Comparison of ENCODE assay signal across 9 cellular contexts in genomic region chr14:57182760-57183503, GRCh38.
DNase-seq lines count a peak whose midpoint lies in the region; ATAC-seq and TF ChIP-seq lines count a peak whose summit lies in the region.
"Had no signal": no experiment of that assay in that cellular context is flagged by ENCODE, and none has a peak within 500 bp of the region (broad histone marks: within the 10 kb centered on the region; RNA-seq: fewer than 3 reads in every experiment).

No MANE protein-coding gene starts in this region.

- H3K36me3 Mint-ChIP-seq in activated naive CD4-positive, alpha-beta T cell treated with anti-CD3 and anti-CD28 coated beads, Interleukin-2, amount 10 ng/mL, durations not matched to agents 7 days and 5 days, result no peaks in the 10 kb centered on the region
- H3K36me3 Mint-ChIP-seq in CD8-positive, alpha-beta memory T cell, result no peaks in the 10 kb centered on the region
- H3K36me3 Mint-ChIP-seq: activated naive CD8-positive, alpha-beta T cell treated with anti-CD3 and anti-CD28 coated beads, Interleukin-2, amount 10 ng/mL, durations not matched to agents 7 days and 5 days had no signal

- no peak overlapping the region for H2AFZ ChIP-seq in Loucy (ENCODE audit: low read length)

- no peak overlapping the region for H3K27ac Mint-ChIP-seq in activated naive CD4-positive, alpha-beta T cell treated with anti-CD3 and anti-CD28 coated beads, Interleukin-2, amount 10 ng/mL, durations not matched to agents 7 days and 5 days
- H3K27ac Mint-ChIP-seq in CD8-positive, alpha-beta memory T cell, result no peak overlapping the region
- H3K27ac Mint-ChIP-seq: activated naive CD8-positive, alpha-beta T cell treated with anti-CD3 and anti-CD28 coated beads, Interleukin-2, amount 10 ng/mL, durations not matched to agents 7 days and 5 days had no signal

- H3K4me1 Mint-ChIP-seq in activated naive CD4-positive, alpha-beta T cell treated with anti-CD3 and anti-CD28 coated beads, Interleukin-2, amount 10 ng/mL, durations not matched to agents 7 days and 5 days, result no peaks in the 10 kb centered on the region
- no peaks in the 10 kb centered on the region for H3K4me1 Mint-ChIP-seq in CD8-positive, alpha-beta memory T cell
- H3K4me1 Mint-ChIP-seq: activated naive CD8-positive, alpha-beta T cell treated with anti-CD3 and anti-CD28 coated beads, Interleukin-2, amount 10 ng/mL, durations not matched to agents 7 days and 5 days had no signal

- H3K27ac ChIP-seq in lung (ENCODE audit: low read depth in 1 of 2, low read length in 1 of 2), result no peak overlapping the region
- no peak overlapping the region for H3K27ac ChIP-seq in CD8-positive, alpha-beta memory T cell (ENCODE audit: low read depth, low read length)

- no peak overlapping the region for H3K4me2 ChIP-seq in Loucy (ENCODE audit: low read depth, low read length, poor library complexity, severe bottlenecking)

- H3K9me3 Mint-ChIP-seq in activated naive CD4-positive, alpha-beta T cell treated with anti-CD3 and anti-CD28 coated beads, Interleukin-2, amount 10 ng/mL, durations not matched to agents 7 days and 5 days, result no peaks in the 10 kb centered on the region
- H3K9me3 Mint-ChIP-seq in CD8-positive, alpha-beta memory T cell, result no peaks in the 10 kb centered on the region
- H3K9me3 Mint-ChIP-seq: activated naive CD8-positive, alpha-beta T cell treated with anti-CD3 and anti-CD28 coated beads, Interleukin-2, amount 10 ng/mL, durations not matched to agents 7 days and 5 days had no signal

- H3K27me3 Mint-ChIP-seq in activated naive CD4-positive, alpha-beta T cell treated with anti-CD3 and anti-CD28 coated beads, Interleukin-2, amount 10 ng/mL, durations not matched to agents 7 days and 5 days, result peaks cover 9% of the 10 kb centered on the region
- peaks cover 9 to 26% of the 10 kb centered on the region in 2 donors for H3K27me3 Mint-ChIP-seq in CD8-positive, alpha-beta memory T cell

- no peaks in the 10 kb centered on the region for H3K9me2 ChIP-seq in Loucy (replicated peaks; ENCODE audit: low read depth, low read length)

- no peak overlapping the region for H3K9ac ChIP-seq in Loucy (ENCODE audit: low read depth, low read length, poor library complexity, severe bottlenecking)

- DNase-seq in G401 (ENCODE audit: low spot score) (peak; percentile 40), UCSD-AML1 (lab: John Stamatoyannopoulos, UW; ENCODE audit: unreplicated experiment) (peak; percentile 13), lung (ENCODE audit: low spot score) (no peak)
- DNase-seq in activated naive CD4-positive, alpha-beta T cell treated with anti-CD3 and anti-CD28 coated beads, Interleukin-2, amount 10 ng/mL, durations not matched to agents 7 days and 5 days, result no peak
- DNase-seq in CD8-positive, alpha-beta memory T cell, result no peak
- DNase-seq: activated naive CD8-positive, alpha-beta T cell treated with anti-CD3 and anti-CD28 coated beads, Interleukin-2, amount 10 ng/mL, durations not matched to agents 7 days and 5 days had no signal

- CTCF ChIA-PET in activated naive CD4-positive, alpha-beta T cell treated with anti-CD3 and anti-CD28 coated beads, Interleukin-2, amount 10 ng/mL, durations not matched to agents 7 days and 5 days (lab: Charles Lee), result interaction anchor here (0.7 to 1.7 kb wide), 3 partner anchors 515 to 692 kb away, joined by 3 to 12 read pairs (median 4); no protein-coding TSS in a partner anchor
- CTCF ChIA-PET in CD8-positive, alpha-beta memory T cell (lab: Charles Lee), result no interaction called here

- in situ Hi-C loops in G401 (cut with HindIII; ENCODE audit: low sequenced_read_pairs), result loop anchor here (25.0 kb wide), 1 partner anchor 671 kb away; no protein-coding TSS in a partner anchor

- no peaks in the 10 kb centered on the region for H3K79me2 ChIP-seq in Loucy (ENCODE audit: insufficient read depth, low read length)

- H3K36me3 ChIP-seq in Loucy (ENCODE audit: insufficient read depth, low read length) (no peaks in the 10 kb centered on the region), lung (ENCODE audit: control insufficient read depth in 2 of 2, insufficient read depth in 2 of 2, low read length in 2 of 2) (no peaks in the 10 kb centered on the region)
- H3K36me3 ChIP-seq in CD8-positive, alpha-beta memory T cell (ENCODE audit: insufficient read depth, low read length), result no peaks in the 10 kb centered on the region

- 15 to 25% methylated on average over 5 of the region's 5 CpGs for WGBS in lung, 2 donors

- H4K20me1 ChIP-seq in Loucy (ENCODE audit: insufficient read depth, low read length, poor library complexity, severe bottlenecking), result no peaks in the 10 kb centered on the region

- H3K4me3 ChIP-seq in Loucy (ENCODE audit: low read length, poor library complexity, severe bottlenecking), result no peak overlapping the region
- H3K4me3 ChIP-seq in lung, result no peak overlapping the region
- H3K4me3 ChIP-seq in CD8-positive, alpha-beta memory T cell (ENCODE audit: low read length), result no peak overlapping the region

- POLR2A ChIA-PET in CD8-positive, alpha-beta memory T cell (lab: Charles Lee), result no interaction called here

- peak; percentile 72 for TF ChIP-seq CTCF in Loucy (conservative IDR thresholded peaks at IDR 0.05; ENCODE audit: low read length)
- TF ChIP-seq CTCF in lung (IDR thresholded peaks at IDR 0.05; ENCODE audit: control extremely low read depth, extremely low read depth), result no peak

- H3F3A ChIP-seq in Loucy (ENCODE audit: low read depth), result no peaks in the 10 kb centered on the region

- ATAC-seq in lung (ENCODE audit: insufficient read depth, low FRiP score) (peak; percentile 27), HG03442 (IDR thresholded peaks at IDR 0.05; ENCODE audit: unreplicated experiment) (no peak), HG03565 (IDR thresholded peaks at IDR 0.05; ENCODE audit: unreplicated experiment) (no peak)

- no peaks in the 10 kb centered on the region for H3K9me3 ChIP-seq in Loucy (ENCODE audit: insufficient read depth, low read depth, low read length)
- H3K9me3 ChIP-seq in lung (ENCODE audit: control insufficient read depth in 2 of 2, insufficient read depth in 1 of 2, low read length in 1 of 2), result peaks cover 0 to 2% of the 10 kb centered on the region in 2 donors
- no peaks in the 10 kb centered on the region for H3K9me3 ChIP-seq in CD8-positive, alpha-beta memory T cell (ENCODE audit: low read length)

- H3K4me1 ChIP-seq in Loucy (ENCODE audit: insufficient read depth, low read length, poor library complexity, severe bottlenecking) (no peaks in the 10 kb centered on the region), lung (ENCODE audit: control insufficient read depth in 2 of 2, insufficient read depth in 2 of 2, low read length in 2 of 2) (no peaks in the 10 kb centered on the region)
- no peaks in the 10 kb centered on the region for H3K4me1 ChIP-seq in CD8-positive, alpha-beta memory T cell (ENCODE audit: insufficient read depth, low read length)

- no peak overlapping the region for H3K4me3 Mint-ChIP-seq in activated naive CD4-positive, alpha-beta T cell treated with anti-CD3 and anti-CD28 coated beads, Interleukin-2, amount 10 ng/mL, durations not matched to agents 7 days and 5 days
- no peak overlapping the region for H3K4me3 Mint-ChIP-seq in CD8-positive, alpha-beta memory T cell
- H3K4me3 Mint-ChIP-seq: activated naive CD8-positive, alpha-beta T cell treated with anti-CD3 and anti-CD28 coated beads, Interleukin-2, amount 10 ng/mL, durations not matched to agents 7 days and 5 days had no signal

- H3K27me3 ChIP-seq in Loucy (ENCODE audit: insufficient read depth, low read length, poor library complexity, severe bottlenecking), result no peaks in the 10 kb centered on the region
- H3K27me3 ChIP-seq in lung (ENCODE audit: control insufficient read depth, insufficient read depth), result no peaks in the 10 kb centered on the region
- no peaks in the 10 kb centered on the region for H3K27me3 ChIP-seq in CD8-positive, alpha-beta memory T cell (ENCODE audit: insufficient read depth, low read length, poor library complexity, severe bottlenecking)

Comparison
In these comparisons a context has a peak if more than half of its experiments do, and no peak if none do; other contexts are left out.
1. DNase-seq: peak in G401 (single experiment) and UCSD-AML1 (single experiment); none in lung (single experiment), activated naive CD4-positive, alpha-beta T cell treated with anti-CD3 and anti-CD28 coated beads, Interleukin-2, amount 10 ng/mL, durations not matched to agents 7 days and 5 days (single experiment) and CD8-positive, alpha-beta memory T cell (0 of 5).